In the genomic region with DNA sequence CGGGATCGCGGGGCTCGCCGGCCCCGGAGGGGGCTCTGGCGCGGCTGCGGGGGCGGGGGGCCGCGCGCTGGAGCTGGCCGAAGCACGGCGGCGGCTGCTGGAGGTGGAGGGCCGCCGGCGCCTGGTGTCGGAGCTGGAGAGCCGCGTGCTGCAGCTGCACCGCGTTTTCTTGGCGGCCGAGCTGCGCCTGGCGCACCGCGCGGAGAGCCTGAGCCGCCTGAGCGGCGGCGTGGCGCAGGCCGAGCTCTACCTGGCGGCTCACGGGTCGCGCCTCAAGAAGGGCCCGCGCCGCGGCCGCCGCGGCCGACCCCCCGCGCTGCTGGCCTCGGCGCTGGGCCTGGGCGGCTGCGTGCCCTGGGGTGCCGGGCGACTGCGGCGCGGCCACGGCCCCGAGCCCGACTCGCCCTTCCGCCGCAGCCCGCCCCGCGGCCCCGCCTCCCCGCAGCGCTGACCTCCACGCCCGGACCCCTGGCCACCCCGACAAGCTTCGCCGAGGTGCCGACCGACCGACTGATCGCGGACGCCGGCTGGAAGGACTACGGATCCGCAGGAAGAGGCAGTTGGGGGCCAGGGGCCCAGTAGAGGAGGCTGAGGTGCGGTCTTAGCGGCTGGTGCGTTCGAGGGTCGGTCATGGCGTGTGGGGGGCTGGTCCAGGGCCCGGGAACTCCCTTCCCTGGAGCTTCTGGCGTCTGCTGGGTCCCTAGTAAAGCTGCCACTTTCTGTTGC, we compare ENCODE assay signal across 1 cellular context.
TF ChIP-seq lines count a peak whose summit lies in the region.

No MANE protein-coding gene starts in this region.

TF ChIP-seq in H1, 55 proteins besides CTCF, POLR2A, EP300 and RAD21:
- TF ChIP-seq, protein P1, sequence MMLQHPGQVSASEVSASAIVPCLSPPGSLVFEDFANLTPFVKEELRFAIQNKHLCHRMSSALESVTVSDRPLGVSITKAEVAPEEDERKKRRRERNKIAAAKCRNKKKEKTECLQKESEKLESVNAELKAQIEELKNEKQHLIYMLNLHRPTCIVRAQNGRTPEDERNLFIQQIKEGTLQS (IDR thresholded peaks at IDR 0.05; ENCODE audit: insufficient read depth, low read depth, low read length) = no peak
- TF ChIP-seq, protein P2, sequence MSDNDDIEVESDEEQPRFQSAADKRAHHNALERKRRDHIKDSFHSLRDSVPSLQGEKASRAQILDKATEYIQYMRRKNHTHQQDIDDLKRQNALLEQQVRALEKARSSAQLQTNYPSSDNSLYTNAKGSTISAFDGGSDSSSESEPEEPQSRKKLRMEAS (IDR thresholded peaks at IDR 0.05) = 0 out of 2 replicates have a peak, but pooled peaks have one; percentile 27
- TF ChIP-seq TAF1 (IDR thresholded peaks at IDR 0.05; ENCODE audit: low read depth, low read length) = 0 out of 2 replicates have a peak, but pooled peaks have one; percentile 14
- TF ChIP-seq PHF8 (conservative IDR thresholded peaks at IDR 0.05; ENCODE audit: low read depth, low read length) = peak; percentile 7; the same call in 1 of the 2 replicates
